1 cellular context compared by ENCODE assay signal in genomic region chr17:82215095-82215971, GRCh38.
TF ChIP-seq lines count a peak whose summit lies in the region.

No MANE protein-coding gene starts in this region.

TF ChIP-seq in K562, 482 proteins besides CTCF, POLR2A, EP300 and RAD21 (continues in another document):
- peak; percentile 38; the same call in 1 of the 2 replicates for TF ChIP-seq ELF1 (tag; IDR thresholded peaks at IDR 0.05)
- TF ChIP-seq RBFOX2 (IDR thresholded peaks at IDR 0.05; ENCODE audit: low read depth, low read length) = peak; percentile 49
- TF ChIP-seq CREB3 (tag; conservative IDR thresholded peaks at IDR 0.05; ENCODE audit: low read depth) = peak; percentile 29; the same call in 1 of the 2 replicates
- no peak for TF ChIP-seq FUS (optimal IDR thresholded peaks at IDR 0.05; ENCODE audit: low read depth, low read length)
- peak; percentile 8; the same call in 1 of the 2 replicates for TF ChIP-seq CREB3L1 (IDR thresholded peaks at IDR 0.05; ENCODE audit: borderline replicate concordance, low read depth)
- peak; percentile 63 for TF ChIP-seq VEZF1 (CRISPR knock-in tag; IDR thresholded peaks at IDR 0.05)
- TF ChIP-seq ZNF121 (CRISPR knock-in tag; conservative IDR thresholded peaks at IDR 0.05) = 0 out of 2 replicates have a peak, but pooled peaks have one; percentile 28
- TF ChIP-seq KDM1A (IDR thresholded peaks at IDR 0.05) = peak in 1 of 2 experiments; percentile 59; a peak in 1 of 4 replicates
- peak; percentile 44; the same call in 1 of the 2 replicates for TF ChIP-seq ZBTB9 (CRISPR knock-in tag; IDR thresholded peaks at IDR 0.05)
- TF ChIP-seq TFAP4 (CRISPR knock-in tag; IDR thresholded peaks at IDR 0.05; ENCODE audit: borderline replicate concordance) = peak; percentile 33; the same call in 1 of the 2 replicates
- TF ChIP-seq ZBTB11 (CRISPR knock-in tag; IDR thresholded peaks at IDR 0.05) = peak in 1 of 3 experiments; percentile 56; a peak in 2 of 6 replicates
- TF ChIP-seq PRDM10 (IDR thresholded peaks at IDR 0.05; ENCODE audit: partially characterized antibody) = peak; percentile 15
- no peak for TF ChIP-seq PBX2 (CRISPR knock-in tag; IDR thresholded peaks at IDR 0.05; ENCODE audit: low read depth)
- peak; percentile 56; the same call in 1 of the 2 replicates for TF ChIP-seq PBX2 (tag; conservative IDR thresholded peaks at IDR 0.05; ENCODE audit: low read depth)
- TF ChIP-seq PCBP1 (IDR thresholded peaks at IDR 0.05; ENCODE audit: low read depth, low read length, poor library complexity, severe bottlenecking) = peak; percentile 35
- TF ChIP-seq ZFX (CRISPR knock-in tag; IDR thresholded peaks at IDR 0.05) = peak; percentile 50
- TF ChIP-seq STAG1 (CRISPR knock-in tag; IDR thresholded peaks at IDR 0.05; ENCODE audit: borderline replicate concordance) = no peak
- TF ChIP-seq ETV1 (tag; conservative IDR thresholded peaks at IDR 0.05; ENCODE audit: low read depth) = peak; percentile 51; the same call in 1 of the 2 replicates
- peak in 1 of 2 experiments; percentile 56; a peak in 1 of 4 replicates for TF ChIP-seq TEAD1 (CRISPR knock-in tag; IDR thresholded peaks at IDR 0.05)
- TF ChIP-seq SRSF1 (IDR thresholded peaks at IDR 0.05; ENCODE audit: low read depth, low read length) = no peak
- peak; percentile 61; the same call in 1 of the 2 replicates for TF ChIP-seq NR4A1 (CRISPR knock-in tag; IDR thresholded peaks at IDR 0.05)
- no peak for TF ChIP-seq NR4A1 (tag; IDR thresholded peaks at IDR 0.05)
- no peak for TF ChIP-seq CBFA2T3 (IDR thresholded peaks at IDR 0.05)
- 0 out of 2 replicates have a peak, but pooled peaks have one; percentile 36 for TF ChIP-seq L3MBTL2 (IDR thresholded peaks at IDR 0.05)
- TF ChIP-seq CTCFL (IDR thresholded peaks at IDR 0.05; ENCODE audit: borderline replicate concordance, insufficient read depth, low read depth, low read length, poor library complexity, severe bottlenecking) = no peak
- TF ChIP-seq MYC (IDR thresholded peaks at IDR 0.05; ENCODE audit: low read depth, low read length) = peak; percentile 42; the same call in 1 of the 2 replicates
- TF ChIP-seq MYC (CRISPR knock-in tag; IDR thresholded peaks at IDR 0.05; ENCODE audit: borderline replicate concordance, low read depth) = no peak
- no peak for TF ChIP-seq ZNF584 (CRISPR knock-in tag; IDR thresholded peaks at IDR 0.05; ENCODE audit: low read depth)
- TF ChIP-seq CREM (IDR thresholded peaks at IDR 0.05; ENCODE audit: low read depth) = 0 out of 2 replicates have a peak, but pooled peaks have one; percentile 8
- peak; percentile 26; the same call in 1 of the 2 replicates for TF ChIP-seq GABPA (tag; conservative IDR thresholded peaks at IDR 0.05; ENCODE audit: low read depth)
- 0 out of 2 replicates have a peak, but pooled peaks have one; percentile 22 for TF ChIP-seq ZBTB7A (IDR thresholded peaks at IDR 0.05; ENCODE audit: borderline replicate concordance, control insufficient read depth, low read depth, low read length)
- TF ChIP-seq SMAD4 (CRISPR knock-in tag; conservative IDR thresholded peaks at IDR 0.05) = peak; percentile 70; the same call in 1 of the 2 replicates
- TF ChIP-seq GABPB1 (CRISPR knock-in tag; IDR thresholded peaks at IDR 0.05) = 0 out of 2 replicates have a peak, but pooled peaks have one; percentile 31
- TF ChIP-seq ZNF444 (CRISPR knock-in tag; IDR thresholded peaks at IDR 0.05) = 0 out of 2 replicates have a peak, but pooled peaks have one; percentile 39
- TF ChIP-seq POLR2G (IDR thresholded peaks at IDR 0.05; ENCODE audit: low read depth, low read length) = peak; percentile 42; the same call in 1 of the 2 replicates
- TF ChIP-seq FOXJ3 (CRISPR knock-in tag; IDR thresholded peaks at IDR 0.05) = no peak
- TF ChIP-seq TRIM24 (IDR thresholded peaks at IDR 0.05) = peak; percentile 39 to 64; a peak in 2 of 4 replicates
- 0 out of 2 replicates have a peak, but pooled peaks have one; percentile 20 for TF ChIP-seq HNRNPL (IDR thresholded peaks at IDR 0.05; ENCODE audit: low read depth, low read length)
- TF ChIP-seq ZNF740 (CRISPR knock-in tag; IDR thresholded peaks at IDR 0.05) = peak; percentile 88
- peak in 1 of 2 experiments; percentile 65; a peak in 2 of 4 replicates for TF ChIP-seq ZNF740 (tag; IDR thresholded peaks at IDR 0.05)
- no peak for TF ChIP-seq MEF2A (IDR thresholded peaks at IDR 0.05; ENCODE audit: control insufficient read depth, low read depth, low read length)
